Comparison of ENCODE assay signal across 8 cellular contexts in the genomic region with DNA sequence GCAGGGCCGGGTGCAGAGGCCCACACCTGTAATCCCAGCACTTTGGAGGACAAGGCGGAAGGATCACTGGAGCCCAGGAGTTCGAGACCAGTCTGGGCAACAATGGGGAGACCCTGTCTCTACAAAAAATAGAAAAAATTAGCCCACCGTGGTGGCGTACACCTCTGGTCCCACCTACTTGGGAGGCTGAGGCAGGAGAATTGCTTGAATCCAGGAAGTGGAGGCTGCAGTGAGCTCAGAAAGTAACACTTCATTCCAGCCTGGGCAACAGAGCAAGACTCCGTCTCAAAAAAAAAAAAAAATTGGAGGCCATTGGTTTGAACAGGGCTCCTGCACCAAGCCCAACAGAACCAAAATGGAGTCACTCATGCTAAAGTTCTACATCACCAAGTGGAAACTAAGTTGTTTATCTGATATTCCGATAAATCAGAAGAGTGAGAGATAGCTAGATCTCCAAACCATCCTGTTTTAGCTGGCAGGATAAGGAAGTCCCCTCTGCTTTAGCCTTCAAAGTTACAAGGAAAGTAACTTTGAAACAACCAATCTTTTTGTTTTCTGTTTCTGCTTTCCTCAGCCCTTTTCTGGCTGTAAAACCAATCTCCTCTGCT. TPM values are rescaled to one million over a fixed set of nuclear protein-coding genes. Genes with fewer than 3 reads are reported as not detected.
A peak's percentile ranks its signal among the peaks of the same experiment; 100 is the strongest.
DNase-seq lines count a peak whose midpoint lies in the region; ATAC-seq and TF ChIP-seq lines count a peak whose summit lies in the region.

No MANE protein-coding gene starts in this region.

- H3K9me3 ChIP-seq in psoas muscle, result no peaks in the 10 kb centered on the region

- H3K36me3 Mint-ChIP-seq in endothelial cell (ENCODE audit: low read depth, unreplicated experiment), result peaks cover 5% of the 10 kb centered on the region

- peak overlapping the region; percentile 98 for H3K4me3 Mint-ChIP-seq in endothelial cell (ENCODE audit: unreplicated experiment)

- CTCF ChIA-PET in RWPE1 (lab: Yijun Ruan, JAX), result interaction anchor here (0.7 to 1.3 kb wide), 2 partner anchors 16 to 30 kb away, joined by 3 to 4 read pairs; no protein-coding TSS in a partner anchor

- H3K9me3 Mint-ChIP-seq in endothelial cell (ENCODE audit: unreplicated experiment), result no peaks in the 10 kb centered on the region

- H3K4me1 ChIP-seq in psoas muscle, result peaks cover 17% of the 10 kb centered on the region

- DNase-seq in GM12865 (ENCODE audit: low read depth) (no peak), RWPE1 (ENCODE audit: low spot score) (no peak), endothelial cell (ENCODE audit: low spot score) (no peak), psoas muscle (no peak), UCSD-AML1 (lab: John Stamatoyannopoulos, UW; ENCODE audit: unreplicated experiment) (no peak), NOMO-1 treated with DMSO at 0.1 percent for 48 hours (lab: John Stamatoyannopoulos, UW; ENCODE audit: unreplicated experiment) (no peak)

- H3K27me3 Mint-ChIP-seq in endothelial cell (ENCODE audit: unreplicated experiment), result peaks cover 3% of the 10 kb centered on the region

- H3K27ac Mint-ChIP-seq in endothelial cell (ENCODE audit: unreplicated experiment), result peak overlapping the region; percentile 93

- peak overlapping the region; percentile 78; the same call in 1 of the 2 replicates for H3K27ac ChIP-seq in RWPE1
- H3K27ac ChIP-seq in psoas muscle, result peak overlapping the region; percentile 97

- no peak for ATAC-seq in psoas muscle
- no peak for ATAC-seq in GM21515 (IDR thresholded peaks at IDR 0.05; ENCODE audit: unreplicated experiment)
- no peak for ATAC-seq in HG02759 (IDR thresholded peaks at IDR 0.05; ENCODE audit: unreplicated experiment)

- POLR2A ChIA-PET in RWPE1 (lab: Yijun Ruan, JAX; ENCODE audit: low non-redundant PET), result no interaction called here

- H3K27me3 ChIP-seq in psoas muscle (ENCODE audit: insufficient read depth in 3 of 3, low read length in 2 of 3), result no peaks in the 10 kb centered on the region

- peaks cover 0 to 9% of the 10 kb centered on the region in 2 donors for H3K36me3 ChIP-seq in psoas muscle (ENCODE audit: insufficient read depth in 1 of 2, low read depth in 1 of 2)

- H3K4me1 Mint-ChIP-seq in endothelial cell (ENCODE audit: unreplicated experiment), result peaks cover 22% of the 10 kb centered on the region

- WGBS in psoas muscle, 3 donors, result 80 to 90% (median 81%) methylated on average over 7 of the region's 7 CpGs

- TF ChIP-seq CTCF in GM12865 (IDR thresholded peaks at IDR 0.05; ENCODE audit: insufficient read depth, low read depth, low read length, missing control alignments) (no peak), RWPE1 (conservative IDR thresholded peaks at IDR 0.05; ENCODE audit: low read depth) (no peak), endothelial cell (IDR thresholded peaks at IDR 0.05; ENCODE audit: unreplicated experiment) (no peak), psoas muscle (IDR thresholded peaks at IDR 0.05) (no peak)

- intact Hi-C loops in psoas muscle (cut with DNase I), result no loop called here

- peak overlapping the region; percentile 91 for H3K4me3 ChIP-seq in GM12865 (ENCODE audit: low read depth, low read length)
- H3K4me3 ChIP-seq in psoas muscle, result peak overlapping the region; percentile 88

RNA-seq across cellular contexts. Expression of gene LSM10, which starts 0.8 kb away (rescaled TPM):
- total RNA-seq in endothelial cell (ENCODE audit: unreplicated experiment) (22.3 TPM), psoas muscle (100 to 1,000 TPM in 1 of 4 donors, 10 to 100 TPM in 3; 80.3 to 102 (median 95.6) TPM)
- 100 to 1,000 TPM; 134 to 246 (median 156) TPM for polyA plus RNA-seq in psoas muscle

RNA-seq across cellular contexts. Expression of gene STK40, which starts 12.8 kb away (rescaled TPM):
- 37.3 TPM for total RNA-seq in endothelial cell (ENCODE audit: unreplicated experiment)
- 100 to 1,000 TPM in 3 of 4 donors, 10 to 100 TPM in 1; 84.4 to 218 (median 145) TPM for total RNA-seq in psoas muscle
- 100 to 1,000 TPM in 2 of 3 donors, 10 to 100 TPM in 1; 93.0 to 312 (median 182) TPM for polyA plus RNA-seq in psoas muscle

RNA-seq across cellular contexts. Expression of gene OSCP1, which starts 51.8 kb away (rescaled TPM):
- total RNA-seq in endothelial cell (ENCODE audit: unreplicated experiment) (5.1 TPM), psoas muscle (1 to 10 TPM; 3.1 to 4.6 (median 4.3) TPM)
- polyA plus RNA-seq in psoas muscle, result 1 to 10 TPM; 2.5 to 5.5 (median 4.2) TPM
